ENCODE assay signal across 8 cellular contexts in genomic region chr10:103395754-103396066, GRCh38. TPM values are rescaled to one million over a fixed set of nuclear protein-coding genes. Genes with fewer than 3 reads are reported as not detected.
DNase-seq lines count a peak whose midpoint lies in the region; ATAC-seq, FAIRE-seq and TF ChIP-seq lines count a peak whose summit lies in the region.

No MANE protein-coding gene starts in this region.

- peak overlapping the region; percentile 96 for H3K27ac Mint-ChIP-seq in CD4-positive, alpha-beta T cell

- H3K36me3 ChIP-seq in testis (ENCODE audit: low read depth, missing control alignments), result no peaks in the 10 kb centered on the region

- H3K36me3 Mint-ChIP-seq in CD4-positive, alpha-beta T cell (ENCODE audit: low read depth), result peaks cover 65% of the 10 kb centered on the region

- H3K4me3 Mint-ChIP-seq in CD4-positive, alpha-beta T cell, result peak overlapping the region; percentile 99

- peak overlapping the region; percentile 61 for H3K27ac ChIP-seq in CD4-positive, alpha-beta T cell (ENCODE audit: low read depth, low read length)
- peak overlapping the region; percentile 80 to 82 for H3K27ac ChIP-seq in testis

- intact Hi-C loops in CD4-positive, alpha-beta T cell (cut with DNase I, micrococcal nuclease), result loop anchor here (1.0 kb wide), 1 partner anchor 27 kb away; no protein-coding TSS in a partner anchor
- intact Hi-C loops in testis (cut with DNase I; ENCODE audit: low total_unique reads), result no loop called here

- H3K27me3 ChIP-seq in CD4-positive, alpha-beta T cell (ENCODE audit: control insufficient read depth, insufficient read depth, low read length), result no peaks in the 10 kb centered on the region
- no peaks in the 10 kb centered on the region for H3K27me3 ChIP-seq in testis

- no peak for FAIRE-seq in HTR-8/SVneo (lab: Jason Lieb, UNC)

- no peak for ATAC-seq in CD4-positive, alpha-beta T cell (ENCODE audit: poor library complexity)
- no peak for ATAC-seq in HG03280 (IDR thresholded peaks at IDR 0.05; ENCODE audit: unreplicated experiment)
- no peak for ATAC-seq in GM19328 (IDR thresholded peaks at IDR 0.05; ENCODE audit: unreplicated experiment)

- POLR2A ChIA-PET in CD4-positive, alpha-beta T cell (lab: Charles Lee), result interaction anchor here (0.8 to 2.8 kb wide), 7 partner anchors 12 to 57 kb away, joined by 3 to 27 read pairs (median 5); partner anchors contain the start of genes CALHM2, PCGF6 and TAF5

- CTCF ChIA-PET in CD4-positive, alpha-beta T cell (lab: Charles Lee), result interaction anchor here (0.8 kb wide), 2 partner anchors 12 to 21 kb away, joined by 3 read pairs; no protein-coding TSS in a partner anchor

- peaks cover 55% of the 10 kb centered on the region for H3K4me1 Mint-ChIP-seq in CD4-positive, alpha-beta T cell (ENCODE audit: low read depth)

- peak overlapping the region; percentile 82 for H3K4me3 ChIP-seq in astrocyte of the cerebellum (ENCODE audit: low read depth, low read length)
- peak overlapping the region; percentile 91 to 96 for H3K4me3 ChIP-seq in testis

- H3K9me3 Mint-ChIP-seq in CD4-positive, alpha-beta T cell, result no peaks in the 10 kb centered on the region

- WGBS in testis, 2 donors, result 2% methylated on average over 8 to 11 of the region's 11 CpGs

- no peak for DNase-seq in CD4-positive, alpha-beta T cell
- DNase-seq in HTR-8/SVneo (ENCODE audit: insufficient read length, low spot score), result peak; percentile 15
- no peak for DNase-seq in astrocyte of the cerebellum (ENCODE audit: low read depth)
- DNase-seq in kidney tubule cell (ENCODE audit: low spot score), result peak; percentile 20
- no peak for DNase-seq in testis
- no peak for DNase-seq in NCI-H1105 treated with DMSO at 0.1 percent for 48 hours (lab: John Stamatoyannopoulos, UW)

- no peaks in the 10 kb centered on the region for H3K9me3 ChIP-seq in CD4-positive, alpha-beta T cell (ENCODE audit: control insufficient read depth, low read length)
- H3K9me3 ChIP-seq in testis, result no peaks in the 10 kb centered on the region

- TF ChIP-seq CTCF in CD4-positive, alpha-beta T cell (IDR thresholded peaks at IDR 0.05), result no peak
- TF ChIP-seq CTCF in astrocyte of the cerebellum (IDR thresholded peaks at IDR 0.05; ENCODE audit: low read depth, low read length, missing control alignments) (no peak), testis (IDR thresholded peaks at IDR 0.05) (no peak)

- H3K27me3 Mint-ChIP-seq in CD4-positive, alpha-beta T cell, result no peaks in the 10 kb centered on the region

- peaks cover 19% of the 10 kb centered on the region for H3K4me1 ChIP-seq in testis

- in situ Hi-C loops in astrocyte of the cerebellum (cut with HindIII; ENCODE audit: low sequenced_read_pairs), result loop anchor here (5.0 kb wide), 1 partner anchor 57 kb away; the partner anchor contains the start of gene CALHM2

- TF ChIP-seq POLR2A in testis (IDR thresholded peaks at IDR 0.05), result no peak

RNA-seq across cellular contexts. Expression of gene ATP5MK, which starts 0.6 kb away (rescaled TPM):
- total RNA-seq in CD4-positive, alpha-beta T cell, result 100 to 1,000 TPM; 107 to 111 TPM
- 100 to 1,000 TPM; 175 to 193 TPM for total RNA-seq in testis
- polyA plus RNA-seq in testis (ENCODE audit: insufficient read depth, low read depth, low replicate concordance), result 280 TPM

RNA-seq across cellular contexts. Expression of gene PDCD11, which starts 0.7 kb away (rescaled TPM):
- total RNA-seq in CD4-positive, alpha-beta T cell, result 10 to 100 TPM; 13.3 to 16.4 TPM
- 10 to 100 TPM; 50.7 to 54.9 TPM for total RNA-seq in testis
- 47.3 TPM for polyA plus RNA-seq in testis (ENCODE audit: insufficient read depth, low read depth, low replicate concordance)

RNA-seq across cellular contexts. Expression of gene TAF5, which starts 27.9 kb away (rescaled TPM):
- total RNA-seq in CD4-positive, alpha-beta T cell, result 1 to 10 TPM; 3.8 to 4.0 TPM
- total RNA-seq in testis, result 10 to 100 TPM; 26.3 to 29.1 TPM
- polyA plus RNA-seq in testis (ENCODE audit: insufficient read depth, low read depth, low replicate concordance), result 19.7 TPM

RNA-seq across cellular contexts. Expression of gene PCGF6, which starts 44.8 kb away (rescaled TPM):
- 1 to 10 TPM; 1.6 to 1.8 TPM for total RNA-seq in CD4-positive, alpha-beta T cell
- 10 to 100 TPM; 15.7 to 23.2 TPM for total RNA-seq in testis
- polyA plus RNA-seq in testis (ENCODE audit: insufficient read depth, low read depth, low replicate concordance), result 15.9 TPM

RNA-seq across cellular contexts. Expression of gene CALHM2, which starts 56.5 kb away (rescaled TPM):
- total RNA-seq in CD4-positive, alpha-beta T cell, result 1 to 10 TPM; 3.1 to 4.0 TPM
- total RNA-seq in testis, result 10 to 100 TPM; 53.1 to 78.6 TPM
- 43.5 TPM for polyA plus RNA-seq in testis (ENCODE audit: insufficient read depth, low read depth, low replicate concordance)

Comparison
In these comparisons a context has a peak if more than half of its experiments do, and no peak if none do; other contexts are left out.
1. DNase-seq: peak in HTR-8/SVneo (single experiment) and kidney tubule cell (single experiment); none in CD4-positive, alpha-beta T cell (0 of 10), astrocyte of the cerebellum (single experiment), testis (single experiment) and NCI-H1105 treated with DMSO at 0.1 percent for 48 hours (single experiment).
2. RNA of gene TAF5, which starts 27.9 kb away (total RNA-seq): 26.3 to 29.1 TPM in testis; 3.8 to 4.0 TPM in CD4-positive, alpha-beta T cell; every median in the first group is over 4 times any median in the second.